Comparison of ENCODE assay signal across 8 cellular contexts in genomic region chr19:33194884-33195710, GRCh38. TPM values are rescaled to one million over a fixed set of nuclear protein-coding genes. Genes with fewer than 3 reads are reported as not detected.
DNase-seq lines count a peak whose midpoint lies in the region; ATAC-seq and TF ChIP-seq lines count a peak whose summit lies in the region.

No MANE protein-coding gene starts in this region.

- H3K36me3 ChIP-seq in MG63 (peaks cover 14% of the 10 kb centered on the region), muscle layer of duodenum (ENCODE audit: control insufficient read depth in 1 of 2, insufficient read depth in 2 of 2, low read length in 2 of 2) (peaks cover 0 to 7% of the 10 kb centered on the region in 2 donors)

- H3K9me3 Mint-ChIP-seq in CD14-positive monocyte (no peaks in the 10 kb centered on the region), endothelial cell (ENCODE audit: unreplicated experiment) (no peaks in the 10 kb centered on the region)

- intact Hi-C loops in CD14-positive monocyte (cut with micrococcal nuclease), result no loop called here

- H3K4me1 ChIP-seq in muscle layer of duodenum (ENCODE audit: control insufficient read depth in 1 of 2, insufficient read depth in 2 of 2, low read length in 2 of 2), result peaks cover 0 to 15% of the 10 kb centered on the region in 2 donors

- no peak for ATAC-seq in GM21447 (IDR thresholded peaks at IDR 0.05; ENCODE audit: unreplicated experiment)

- H3K4me3 ChIP-seq in MG63, result peak overlapping the region; percentile 76
- H3K4me3 ChIP-seq in muscle layer of duodenum (ENCODE audit: low read depth in 1 of 2, low read length in 2 of 2), result peak overlapping the region; percentile 44 to 80

- TF ChIP-seq CTCF in CD14-positive monocyte (IDR thresholded peaks at IDR 0.05) (no peak), endothelial cell (IDR thresholded peaks at IDR 0.05; ENCODE audit: unreplicated experiment) (no peak)

- H3K27ac ChIP-seq in muscle layer of duodenum (ENCODE audit: low read length), result peak overlapping the region; percentile 4

- H3K4me3 Mint-ChIP-seq in CD14-positive monocyte (peak overlapping the region; percentile 79 to 89), endothelial cell (ENCODE audit: unreplicated experiment) (peak overlapping the region; percentile 67)

- H3K36me3 Mint-ChIP-seq in CD14-positive monocyte, result peaks cover 12 to 24% of the 10 kb centered on the region in 2 donors
- H3K36me3 Mint-ChIP-seq in endothelial cell (ENCODE audit: low read depth, unreplicated experiment), result no peaks in the 10 kb centered on the region

- H3K9me3 ChIP-seq in MG63 (no peaks in the 10 kb centered on the region), muscle layer of duodenum (ENCODE audit: control insufficient read depth in 1 of 2, low read length in 2 of 2) (no peaks in the 10 kb centered on the region)

- H3K27ac Mint-ChIP-seq in CD14-positive monocyte (peak overlapping the region in 4 of 7 donors; percentile 6 to 60 (median 18)), endothelial cell (ENCODE audit: unreplicated experiment) (no peak overlapping the region)

- DNase-seq in CD14-positive monocyte (ENCODE audit: low spot score), result no peak
- DNase-seq in MG63, result peak; percentile 75
- DNase-seq in endothelial cell (ENCODE audit: low spot score), result peak; percentile 41
- no peak for DNase-seq in OCI-M1 (lab: John Stamatoyannopoulos, UW)
- no peak for DNase-seq in stimulated activated CD4-positive, alpha-beta T cell treated with anti-CD3 and anti-CD28 coated beads, Interleukin-4, amount 100 ng/mL, for 24 hours
- no peak for DNase-seq in UCSD-AML1 (lab: John Stamatoyannopoulos, UW; ENCODE audit: unreplicated experiment)

- peaks cover 7 to 19% (median 11%) of the 10 kb centered on the region in 3 donors for H3K27me3 Mint-ChIP-seq in CD14-positive monocyte (ENCODE audit: low read depth in 3 of 3)
- peaks cover 9% of the 10 kb centered on the region for H3K27me3 Mint-ChIP-seq in endothelial cell (ENCODE audit: unreplicated experiment)

- no peaks in the 10 kb centered on the region for H3K27me3 ChIP-seq in MG63
- H3K27me3 ChIP-seq in muscle layer of duodenum (ENCODE audit: low read depth, low read length), result peaks cover 4% of the 10 kb centered on the region

- H3K4me1 Mint-ChIP-seq in CD14-positive monocyte, result peaks cover 57% of the 10 kb centered on the region
- no peaks in the 10 kb centered on the region for H3K4me1 Mint-ChIP-seq in endothelial cell (ENCODE audit: unreplicated experiment)

RNA-seq across cellular contexts. Expression of gene LRP3, which starts 1.0 kb away (rescaled TPM):
- polyA plus RNA-seq in CD14-positive monocyte, result 1 to 10 TPM; 1.4 to 4.1 TPM
- 68.8 and 98.8 TPM in 2 replicates for total RNA-seq in MG63 (2014; rRNA removed; shearing (Covaris generic); ENCODE audit: low replicate concordance)
- total RNA-seq in endothelial cell (ENCODE audit: unreplicated experiment), result 5.4 TPM

RNA-seq across cellular contexts. Expression of gene SLC7A10, which starts 30.6 kb away (rescaled TPM):
- polyA plus RNA-seq in CD14-positive monocyte, result not detected
- total RNA-seq in MG63 (2014; rRNA removed; shearing (Covaris generic); ENCODE audit: low replicate concordance), result not detected in 2 replicates
- 4.4 TPM for total RNA-seq in endothelial cell (ENCODE audit: unreplicated experiment)

Comparison
In these comparisons a context has a peak if more than half of its experiments do, and no peak if none do; other contexts are left out.
1. DNase-seq: peak in MG63 (single experiment) and endothelial cell (single experiment); none in CD14-positive monocyte (single experiment), OCI-M1 (single experiment), stimulated activated CD4-positive, alpha-beta T cell treated with anti-CD3 and anti-CD28 coated beads, Interleukin-4, amount 100 ng/mL, for 24 hours (single experiment) and UCSD-AML1 (single experiment).
2. RNA of gene LRP3, which starts 1.0 kb away (total RNA-seq): 68.8 to 98.8 TPM in MG63; 5.4 TPM in endothelial cell (single experiment); every median in the first group is over 10 times any median in the second.